Comparison of ENCODE assay signal across 1 cellular context in the genomic region with DNA sequence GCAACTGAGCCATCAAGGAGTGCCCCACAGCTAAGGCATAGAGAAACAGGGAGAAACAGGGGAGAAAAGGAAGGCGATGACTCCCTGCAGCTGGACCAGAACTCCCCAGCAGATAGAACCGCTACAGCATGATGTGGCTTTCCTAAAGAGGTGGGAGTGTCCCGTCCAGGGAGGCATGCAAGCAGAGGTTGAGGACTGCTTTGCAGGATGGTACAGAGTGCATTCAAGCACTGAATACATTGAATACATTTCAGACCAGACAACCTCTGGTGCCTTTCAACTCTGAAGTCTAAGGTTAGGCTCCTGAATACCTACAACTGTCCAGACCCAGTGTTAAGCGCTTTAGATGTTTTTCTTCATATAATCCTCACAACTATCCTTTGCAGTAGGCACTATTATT.
TF ChIP-seq lines count a peak whose summit lies in the region.

No MANE protein-coding gene starts in this region.

TF ChIP-seq in K562, 482 proteins besides CTCF, POLR2A, EP300 and RAD21:
- TF ChIP-seq, protein P1, sequence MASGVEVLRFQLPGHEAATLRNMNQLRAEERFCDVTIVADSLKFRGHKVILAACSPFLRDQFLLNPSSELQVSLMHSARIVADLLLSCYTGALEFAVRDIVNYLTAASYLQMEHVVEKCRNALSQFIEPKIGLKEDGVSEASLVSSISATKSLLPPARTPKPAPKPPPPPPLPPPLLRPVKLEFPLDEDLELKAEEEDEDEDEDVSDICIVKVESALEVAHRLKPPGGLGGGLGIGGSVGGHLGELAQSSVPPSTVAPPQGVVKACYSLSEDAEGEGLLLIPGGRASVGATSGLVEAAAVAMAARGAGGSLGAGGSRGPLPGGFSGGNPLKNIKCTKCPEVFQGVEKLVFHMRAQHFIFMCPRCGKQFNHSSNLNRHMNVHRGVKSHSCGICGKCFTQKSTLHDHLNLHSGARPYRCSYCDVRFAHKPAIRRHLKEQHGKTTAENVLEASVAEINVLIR (CRISPR knock-in tag; IDR thresholded peaks at IDR 0.05), result no peak
- TF ChIP-seq, protein P2, sequence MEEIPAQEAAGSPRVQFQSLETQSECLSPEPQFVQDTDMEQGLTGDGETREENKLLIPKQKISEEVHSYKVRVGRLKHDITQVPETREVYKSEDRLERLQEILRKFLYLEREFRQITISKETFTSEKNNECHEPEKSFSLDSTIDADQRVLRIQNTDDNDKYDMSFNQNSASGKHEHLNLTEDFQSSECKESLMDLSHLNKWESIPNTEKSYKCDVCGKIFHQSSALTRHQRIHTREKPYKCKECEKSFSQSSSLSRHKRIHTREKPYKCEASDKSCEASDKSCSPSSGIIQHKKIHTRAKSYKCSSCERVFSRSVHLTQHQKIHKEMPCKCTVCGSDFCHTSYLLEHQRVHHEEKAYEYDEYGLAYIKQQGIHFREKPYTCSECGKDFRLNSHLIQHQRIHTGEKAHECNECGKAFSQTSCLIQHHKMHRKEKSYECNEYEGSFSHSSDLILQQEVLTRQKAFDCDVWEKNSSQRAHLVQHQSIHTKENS (CRISPR knock-in tag; IDR thresholded peaks at IDR 0.05), result no peak
- no peak for TF ChIP-seq ELF1 (tag; IDR thresholded peaks at IDR 0.05)
- TF ChIP-seq SRF (CRISPR knock-in tag; IDR thresholded peaks at IDR 0.05), result peak in 1 of 2 experiments; percentile 81; a peak in 1 of 4 replicates
- TF ChIP-seq NRF1 (conservative IDR thresholded peaks at IDR 0.05 in 1 of 2, IDR thresholded peaks at IDR 0.05 in 1 of 2), result no peak
- peak; percentile 52 for TF ChIP-seq RBM25 (IDR thresholded peaks at IDR 0.05; ENCODE audit: low read depth, low read length, severe bottlenecking)
- no peak for TF ChIP-seq MXI1 (IDR thresholded peaks at IDR 0.05; ENCODE audit: low read depth, low read length)
- no peak for TF ChIP-seq KLF10 (CRISPR knock-in tag; IDR thresholded peaks at IDR 0.05)
- no peak for TF ChIP-seq RBFOX2 (IDR thresholded peaks at IDR 0.05; ENCODE audit: low read depth, low read length)
- TF ChIP-seq HMGN3 (IDR thresholded peaks at IDR 0.05; ENCODE audit: borderline replicate concordance, extremely low read depth, insufficient read length, low read depth, low read length), result no peak
- TF ChIP-seq ZNF668 (CRISPR knock-in tag; IDR thresholded peaks at IDR 0.05), result no peak
- no peak for TF ChIP-seq MEF2D (tag; conservative IDR thresholded peaks at IDR 0.05; ENCODE audit: low read depth)
